In genomic region chrX:21838937-21839333, GRCh38 we compare ENCODE assay signal across 8 cellular contexts. TPM values are rescaled to one million over a fixed set of nuclear protein-coding genes. Genes with fewer than 3 reads are reported as not detected.
DNase-seq lines count a peak whose midpoint lies in the region; ATAC-seq and TF ChIP-seq lines count a peak whose summit lies in the region.

No MANE protein-coding gene starts in this region.

- H3K4me3 ChIP-seq in OCI-LY3 (ENCODE audit: low read length) (peak overlapping the region; percentile 84), ectodermal cell (ENCODE audit: insufficient read depth, low read depth, low read length) (peak overlapping the region; percentile 75), muscle layer of duodenum (ENCODE audit: low read depth in 1 of 2, low read length in 2 of 2) (peak overlapping the region; percentile 71 to 81)

- H3K27ac ChIP-seq in C4-2B (peak overlapping the region; percentile 98), OCI-LY3 (ENCODE audit: low read length) (peak overlapping the region; percentile 58), ectodermal cell (ENCODE audit: insufficient read depth, low read depth, low read length, poor library complexity, severe bottlenecking) (no peak overlapping the region), muscle layer of duodenum (ENCODE audit: low read length) (peak overlapping the region; percentile 74)

- peak overlapping the region; percentile 94 for H2AFZ ChIP-seq in OCI-LY3 (ENCODE audit: low read depth, low read length)

- H3K4me1 ChIP-seq in OCI-LY3 (ENCODE audit: low read length) (peaks cover 11% of the 10 kb centered on the region; the same call in 1 of the 2 replicates), ectodermal cell (ENCODE audit: control insufficient read depth, insufficient read depth, low read length) (no peaks in the 10 kb centered on the region), muscle layer of duodenum (ENCODE audit: control insufficient read depth in 1 of 2, insufficient read depth in 2 of 2, low read length in 2 of 2) (peaks cover 0 to 4% of the 10 kb centered on the region in 2 donors)

- DNase-seq in OCI-M2 (lab: John Stamatoyannopoulos, UW; ENCODE audit: unreplicated experiment) (no peak), MV-4-11 (lab: John Stamatoyannopoulos, UW) (no peak)

- H3K9me3 ChIP-seq in OCI-LY3 (ENCODE audit: insufficient read depth, low read length) (no peaks in the 10 kb centered on the region), ectodermal cell (ENCODE audit: control insufficient read depth, low read length) (no peaks in the 10 kb centered on the region), muscle layer of duodenum (ENCODE audit: control insufficient read depth in 1 of 2, low read length in 2 of 2) (no peaks in the 10 kb centered on the region)

- H3K79me2 ChIP-seq in OCI-LY3 (ENCODE audit: low read length): peaks cover 16% of the 10 kb centered on the region

- no peaks in the 10 kb centered on the region for H3K27me3 ChIP-seq in OCI-LY3 (ENCODE audit: low read depth, low read length)
- no peaks in the 10 kb centered on the region for H3K27me3 ChIP-seq in ectodermal cell (ENCODE audit: control insufficient read depth, insufficient read depth, low read length, poor library complexity, severe bottlenecking)
- H3K27me3 ChIP-seq in muscle layer of duodenum (ENCODE audit: low read depth, low read length): no peaks in the 10 kb centered on the region

- 27 to 33% methylated on average over 1 of the region's 4 CpGs for WGBS in ectodermal cell, 2 experiments

- H3K4me2 ChIP-seq in OCI-LY3 (ENCODE audit: low read length): peak overlapping the region; percentile 68

- H3K36me3 ChIP-seq in OCI-LY3 (replicated peaks; ENCODE audit: low read depth, low read length) (no peaks in the 10 kb centered on the region), ectodermal cell (ENCODE audit: control insufficient read depth, insufficient read depth, low read length) (no peaks in the 10 kb centered on the region), muscle layer of duodenum (ENCODE audit: control insufficient read depth in 1 of 2, insufficient read depth in 2 of 2, low read length in 2 of 2) (no peaks in the 10 kb centered on the region)

- no peaks in the 10 kb centered on the region for H4K20me1 ChIP-seq in OCI-LY3 (ENCODE audit: insufficient read depth, low read length)

- peak overlapping the region; percentile 91 for H3K9ac ChIP-seq in OCI-LY3 (ENCODE audit: low read length)

- ATAC-seq in GM21529 (IDR thresholded peaks at IDR 0.05; ENCODE audit: unreplicated experiment): peak; percentile 21
- no peak for ATAC-seq in HG03520 (IDR thresholded peaks at IDR 0.05; ENCODE audit: unreplicated experiment)

- TF ChIP-seq CTCF in C4-2B (conservative IDR thresholded peaks at IDR 0.05): no peak
- TF ChIP-seq CTCF in OCI-LY3 (IDR thresholded peaks at IDR 0.05; ENCODE audit: low read depth, low read length): no peak

RNA-seq across cellular contexts. Expression of gene MBTPS2, which starts 0.5 kb away (rescaled TPM):
- polyA plus RNA-seq in ectodermal cell (2013, experiment 1 of 4): 11.7 TPM
- 13.5 TPM for polyA plus RNA-seq in ectodermal cell (2013, experiment 2 of 4)
- polyA plus RNA-seq in ectodermal cell (2013, experiment 3 of 4): 10.6 TPM
- 12.2 TPM for polyA plus RNA-seq in ectodermal cell (2013, experiment 4 of 4)

RNA-seq across cellular contexts. Expression of gene YY2, which starts 16.9 kb away (rescaled TPM):
- polyA plus RNA-seq in ectodermal cell (2013, experiment 1 of 4): 2.2 TPM
- polyA plus RNA-seq in ectodermal cell (2013, experiment 2 of 4): 2.5 TPM
- polyA plus RNA-seq in ectodermal cell (2013, experiment 3 of 4): 1.4 TPM
- 1.6 TPM for polyA plus RNA-seq in ectodermal cell (2013, experiment 4 of 4)
